ENCODE assay signal across 7 cellular contexts in genomic region chr1:23118957-23119792, GRCh38. TPM values are rescaled to one million over a fixed set of nuclear protein-coding genes. Genes with fewer than 3 reads are reported as not detected.
DNase-seq lines count a peak whose midpoint lies in the region; ATAC-seq and TF ChIP-seq lines count a peak whose summit lies in the region.

No MANE protein-coding gene starts in this region.

- H3K4me3 ChIP-seq in epithelial cell of proximal tubule (ENCODE audit: low read depth, low read length): peak overlapping the region; percentile 13

- H3K36me3 Mint-ChIP-seq in stimulated activated memory B cell treated with anti-CD40 and anti-IgM and Interleukin-4, amounts not matched to agents 10 μg/mL and 1 μg/mL and 100 μg/mL, for 72 hours: no peaks in the 10 kb centered on the region

- no peaks in the 10 kb centered on the region for H3K9me3 Mint-ChIP-seq in stimulated activated memory B cell treated with anti-CD40 and anti-IgM and Interleukin-4, amounts not matched to agents 10 μg/mL and 1 μg/mL and 100 μg/mL, for 72 hours

- TF ChIP-seq CTCF in epithelial cell of proximal tubule (conservative IDR thresholded peaks at IDR 0.05; ENCODE audit: low read depth, low read length): no peak

- no peaks in the 10 kb centered on the region for H3K27me3 Mint-ChIP-seq in stimulated activated memory B cell treated with anti-CD40 and anti-IgM and Interleukin-4, amounts not matched to agents 10 μg/mL and 1 μg/mL and 100 μg/mL, for 72 hours

- H3K27ac Mint-ChIP-seq in stimulated activated memory B cell treated with anti-CD40 and anti-IgM and Interleukin-4, amounts not matched to agents 10 μg/mL and 1 μg/mL and 100 μg/mL, for 72 hours: peak overlapping the region; percentile 46

- peak; percentile 35 for DNase-seq in LHCN-M2 (ENCODE audit: low read depth)
- DNase-seq in activated CD4-positive, alpha-beta T cell treated with anti-CD3 and anti-CD28 coated beads for 48 hours: peak; percentile 52
- no peak for DNase-seq in epithelial cell of proximal tubule (ENCODE audit: low read depth)
- DNase-seq in NCI-H524 (lab: John Stamatoyannopoulos, UW): no peak

- no peak for ATAC-seq in stimulated activated memory B cell treated with anti-CD40 and anti-IgM and Interleukin-4, amounts not matched to agents 10 μg/mL and 1 μg/mL and 100 μg/mL, for 72 hours
- no peak for ATAC-seq in HG03196 (IDR thresholded peaks at IDR 0.05; ENCODE audit: unreplicated experiment)
- ATAC-seq in HG03139 (IDR thresholded peaks at IDR 0.05; ENCODE audit: unreplicated experiment): no peak

- H3K4me1 Mint-ChIP-seq in stimulated activated memory B cell treated with anti-CD40 and anti-IgM and Interleukin-4, amounts not matched to agents 10 μg/mL and 1 μg/mL and 100 μg/mL, for 72 hours: peaks cover 45% of the 10 kb centered on the region

- H3K4me3 Mint-ChIP-seq in stimulated activated memory B cell treated with anti-CD40 and anti-IgM and Interleukin-4, amounts not matched to agents 10 μg/mL and 1 μg/mL and 100 μg/mL, for 72 hours: no peak overlapping the region

RNA-seq across cellular contexts. Expression of gene LUZP1, which starts 49.5 kb away (rescaled TPM):
- total RNA-seq in LHCN-M2 (2014; rRNA removed): 20.1 and 21.9 TPM in 2 replicates
- 16.1 TPM for polyA plus RNA-seq in LHCN-M2 (2012)
- total RNA-seq in epithelial cell of proximal tubule: 17.6 and 21.7 TPM in 2 replicates

Comparison
In these comparisons a context has a peak if more than half of its experiments do, and no peak if none do; other contexts are left out.
1. DNase-seq: peak in LHCN-M2 (single experiment) and activated CD4-positive, alpha-beta T cell treated with anti-CD3 and anti-CD28 coated beads for 48 hours (single experiment); none in epithelial cell of proximal tubule (single experiment) and NCI-H524 (0 of 2).